10 cellular contexts compared by ENCODE assay signal in the genomic region with DNA sequence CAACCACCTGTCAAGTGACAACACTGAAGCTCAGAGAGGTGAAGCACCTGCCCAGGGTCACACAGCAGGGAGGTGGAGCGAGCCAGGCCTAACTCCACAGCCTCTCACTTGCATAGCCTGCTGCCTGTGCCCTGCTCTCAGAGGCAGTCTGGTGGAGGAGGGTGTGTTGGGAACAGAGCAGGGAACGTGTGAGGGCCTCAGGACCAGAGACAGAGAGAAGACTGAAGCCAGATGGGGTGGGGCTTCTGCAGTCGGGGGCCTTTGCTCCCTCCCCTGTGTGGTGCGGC.
DNase-seq lines count a peak whose midpoint lies in the region; ATAC-seq and TF ChIP-seq lines count a peak whose summit lies in the region.
"Had no signal": no experiment of that assay in that cellular context is flagged by ENCODE, and none has a peak within 500 bp of the region (broad histone marks: within the 10 kb centered on the region; RNA-seq: fewer than 3 reads in every experiment).

No MANE protein-coding gene starts in this region.

- H2BK5ac ChIP-seq in IMR-90 (ENCODE audit: low read depth, low read length, poor library complexity, severe bottlenecking): no peak overlapping the region

- H3K27me3 ChIP-seq in IMR-90 (ENCODE audit: control insufficient read depth, insufficient read depth, low read length): no peaks in the 10 kb centered on the region

- peak overlapping the region; percentile 28; the same call in 1 of the 2 replicates for H2AK5ac ChIP-seq in IMR-90 (ENCODE audit: low read depth, low read length)

- 0 out of 2 replicates have a peak overlapping the region, but pooled peaks have one; percentile 7 for H3K4ac ChIP-seq in IMR-90 (ENCODE audit: low read depth, low read length)

- H3K18ac ChIP-seq in IMR-90 (ENCODE audit: low read depth, low read length): no peak overlapping the region

- CTCF ChIA-PET in activated CD4-positive, alpha-beta T cell treated with anti-CD3 and anti-CD28 coated beads for 36 hours (lab: Charles Lee): interaction anchor here (0.6 to 3.6 kb wide), 20 partner anchors 9 to 409 kb away, joined by 3 to 45 read pairs (median 4); no protein-coding TSS in a partner anchor
- CTCF ChIA-PET in IMR-90 (lab: Yijun Ruan, JAX): interaction anchor here (1.1 to 2.9 kb wide), 8 partner anchors 8 to 286 kb away, joined by 3 to 16 read pairs (median 4); no protein-coding TSS in a partner anchor

- no peak overlapping the region for H3K4me3 ChIP-seq in IMR-90 (ENCODE audit: insufficient read depth, low read depth, low read length)
- H3K4me3 ChIP-seq in mucosa of descending colon: no peak overlapping the region

- no peak overlapping the region for H3K27ac Mint-ChIP-seq in activated CD4-positive, alpha-beta T cell treated with anti-CD3 and anti-CD28 coated beads for 36 hours
- no peak overlapping the region for H3K27ac Mint-ChIP-seq in activated CD4-positive, alpha-beta T cell treated with anti-CD3 and anti-CD28 coated beads, Interleukin-2, amount 10 ng/mL, durations not matched to agents 24 days and 14 days
- peak overlapping the region in 3 of 5 experiments; percentile 24 to 72 (median 58) for H3K27ac Mint-ChIP-seq in brain
- no peak overlapping the region for H3K27ac Mint-ChIP-seq in osteocyte (ENCODE audit: unreplicated experiment)
- H3K27ac Mint-ChIP-seq: nephron progenitor cell had no signal

- peak overlapping the region; percentile 19; the same call in 1 of the 2 replicates for H2BK120ac ChIP-seq in IMR-90 (ENCODE audit: low read depth, low read length)

- H3K79me1 ChIP-seq in IMR-90 (ENCODE audit: low read depth in 1 of 2, low read length in 2 of 2): no peaks in the 10 kb centered on the region

- H3K9me1 ChIP-seq in IMR-90 (ENCODE audit: insufficient read depth, low read length): peaks cover 6% of the 10 kb centered on the region

- H4K8ac ChIP-seq in IMR-90 (ENCODE audit: low read depth in 2 of 2, low read length in 2 of 2): no peak overlapping the region

- no peak for TF ChIP-seq CTCF in IMR-90 (conservative IDR thresholded peaks at IDR 0.05; ENCODE audit: low read depth, low read length)
- TF ChIP-seq CTCF in brain (conservative IDR thresholded peaks at IDR 0.05): no peak
- no peak for TF ChIP-seq CTCF in osteocyte (IDR thresholded peaks at IDR 0.05)
- TF ChIP-seq CTCF in mucosa of descending colon (IDR thresholded peaks at IDR 0.05): no peak

- H3K9me3 Mint-ChIP-seq in activated CD4-positive, alpha-beta T cell treated with anti-CD3 and anti-CD28 coated beads for 36 hours (ENCODE audit: low read depth): no peaks in the 10 kb centered on the region
- H3K9me3 Mint-ChIP-seq in activated CD4-positive, alpha-beta T cell treated with anti-CD3 and anti-CD28 coated beads, Interleukin-2, amount 10 ng/mL, durations not matched to agents 24 days and 14 days: no peaks in the 10 kb centered on the region
- H3K9me3 Mint-ChIP-seq in brain (peaks cover 0 to 8% (median 0%) of the 10 kb centered on the region in 5 experiments), osteocyte (ENCODE audit: unreplicated experiment) (no peaks in the 10 kb centered on the region)
- H3K9me3 Mint-ChIP-seq: nephron progenitor cell had no signal

- H3K56ac ChIP-seq in IMR-90 (ENCODE audit: extremely low read depth, insufficient read depth, low read length): no peak overlapping the region

- no peaks in the 10 kb centered on the region for H3K9me3 ChIP-seq in IMR-90 (ENCODE audit: control insufficient read depth, insufficient read depth, low read length)
- H3K9me3 ChIP-seq in mucosa of descending colon: no peaks in the 10 kb centered on the region

- H4K5ac ChIP-seq in IMR-90 (ENCODE audit: low read depth, low read length): no peak overlapping the region

- ATAC-seq in activated CD4-positive, alpha-beta T cell treated with anti-CD3 and anti-CD28 coated beads for 36 hours: peak; percentile 20
- ATAC-seq in IMR-90 (ENCODE audit: low read depth) (peak; percentile 25), mucosa of descending colon (no peak)

- H3K36me3 ChIP-seq in IMR-90 (ENCODE audit: control insufficient read depth, insufficient read depth, low read length) (no peaks in the 10 kb centered on the region), mucosa of descending colon (ENCODE audit: low read depth) (no peaks in the 10 kb centered on the region)

- no peak overlapping the region for H3K9ac ChIP-seq in IMR-90 (ENCODE audit: low read depth, low read length)

- no peak overlapping the region for H3K4me3 Mint-ChIP-seq in activated CD4-positive, alpha-beta T cell treated with anti-CD3 and anti-CD28 coated beads for 36 hours
- no peak overlapping the region for H3K4me3 Mint-ChIP-seq in activated CD4-positive, alpha-beta T cell treated with anti-CD3 and anti-CD28 coated beads, Interleukin-2, amount 10 ng/mL, durations not matched to agents 24 days and 14 days
- H3K4me3 Mint-ChIP-seq in brain (no peak overlapping the region), osteocyte (ENCODE audit: unreplicated experiment) (no peak overlapping the region)
- H3K4me3 Mint-ChIP-seq: nephron progenitor cell had no signal

- no CpG with 5 or more reads among the region's 4 CpGs for WGBS in IMR-90 (ENCODE audit: extremely low coverage in 2 of 2, insufficient read length in 1 of 2), 2 experiments

- H3K36me3 Mint-ChIP-seq in activated CD4-positive, alpha-beta T cell treated with anti-CD3 and anti-CD28 coated beads for 36 hours (ENCODE audit: low read depth): no peaks in the 10 kb centered on the region
- no peaks in the 10 kb centered on the region for H3K36me3 Mint-ChIP-seq in activated CD4-positive, alpha-beta T cell treated with anti-CD3 and anti-CD28 coated beads, Interleukin-2, amount 10 ng/mL, durations not matched to agents 24 days and 14 days (ENCODE audit: low read depth)
- H3K36me3 Mint-ChIP-seq in brain (no peaks in the 10 kb centered on the region), osteocyte (ENCODE audit: unreplicated experiment) (no peaks in the 10 kb centered on the region)

- H3K27ac ChIP-seq in IMR-90 (ENCODE audit: insufficient read depth, low read length): no peak overlapping the region

- BruUV-seq in IMR-90 (replicated peaks; lab: Mats Ljungman, UMichigan): no TSS peak

- H2BK20ac ChIP-seq in IMR-90 (ENCODE audit: low read depth, low read length): no peak overlapping the region

- peaks cover 6% of the 10 kb centered on the region for H3K27me3 Mint-ChIP-seq in activated CD4-positive, alpha-beta T cell treated with anti-CD3 and anti-CD28 coated beads for 36 hours
- H3K27me3 Mint-ChIP-seq in activated CD4-positive, alpha-beta T cell treated with anti-CD3 and anti-CD28 coated beads, Interleukin-2, amount 10 ng/mL, durations not matched to agents 24 days and 14 days: no peaks in the 10 kb centered on the region
- H3K27me3 Mint-ChIP-seq in brain: peaks cover 3% of the 10 kb centered on the region
- H3K27me3 Mint-ChIP-seq in osteocyte (ENCODE audit: unreplicated experiment): no peaks in the 10 kb centered on the region

- no peak overlapping the region for H3K14ac ChIP-seq in IMR-90 (replicated peaks; ENCODE audit: low read depth, low read length)

- peak overlapping the region; percentile 66 for H2AFZ ChIP-seq in IMR-90 (replicated peaks; ENCODE audit: low read length, poor library complexity)

- no peak for TF ChIP-seq POLR2A in IMR-90 (IDR thresholded peaks at IDR 0.05; ENCODE audit: low read depth, low read length)

- peaks cover 5% of the 10 kb centered on the region for H3K4me1 Mint-ChIP-seq in activated CD4-positive, alpha-beta T cell treated with anti-CD3 and anti-CD28 coated beads for 36 hours
- H3K4me1 Mint-ChIP-seq in activated CD4-positive, alpha-beta T cell treated with anti-CD3 and anti-CD28 coated beads, Interleukin-2, amount 10 ng/mL, durations not matched to agents 24 days and 14 days: no peaks in the 10 kb centered on the region
- peaks cover 8% of the 10 kb centered on the region for H3K4me1 Mint-ChIP-seq in brain
- H3K4me1 Mint-ChIP-seq in osteocyte (ENCODE audit: unreplicated experiment): no peaks in the 10 kb centered on the region

- H3K4me1 ChIP-seq in IMR-90 (ENCODE audit: control insufficient read depth, insufficient read depth, low read length): peaks cover 4% of the 10 kb centered on the region; the same call in 1 of the 2 replicates
- no peaks in the 10 kb centered on the region for H3K4me1 ChIP-seq in mucosa of descending colon (ENCODE audit: low read depth)

- no peak overlapping the region for H2AK9ac ChIP-seq in IMR-90 (replicated peaks; ENCODE audit: low read depth, low read length, poor library complexity)

- POLR2A ChIA-PET in activated CD4-positive, alpha-beta T cell treated with anti-CD3 and anti-CD28 coated beads for 36 hours (lab: Charles Lee): no interaction called here
- POLR2A ChIA-PET in IMR-90 (lab: Charles Lee; ENCODE audit: unreplicated experiment): no interaction called here

- H3K23ac ChIP-seq in IMR-90 (ENCODE audit: low read depth, low read length): no peak overlapping the region

- H2BK15ac ChIP-seq in IMR-90 (ENCODE audit: low read depth, low read length): no peak overlapping the region

- intact Hi-C loops in activated CD4-positive, alpha-beta T cell treated with anti-CD3 and anti-CD28 coated beads for 36 hours (cut with DNase I, micrococcal nuclease): loop anchor here in 1 of 2 experiments (1.0 kb wide), 1 partner anchor 315 kb away; no protein-coding TSS in a partner anchor
- intact Hi-C loops in activated CD4-positive, alpha-beta T cell treated with anti-CD3 and anti-CD28 coated beads, Interleukin-2, amount 10 ng/mL, durations not matched to agents 24 days and 14 days (cut with micrococcal nuclease): loop anchor here (2.0 kb wide), 1 partner anchor 22 kb away; no protein-coding TSS in a partner anchor
- intact Hi-C loops in IMR-90 (cut with micrococcal nuclease): loop anchor here (2.0 kb wide), 1 partner anchor 22 kb away; no protein-coding TSS in a partner anchor
- intact Hi-C loops in mucosa of descending colon (cut with DNase I, micrococcal nuclease): loop anchor here in 1 of 2 donors (10.0 kb wide), 1 partner anchor 290 kb away; no protein-coding TSS in a partner anchor

- no peak for DNase-seq in activated CD4-positive, alpha-beta T cell treated with anti-CD3 and anti-CD28 coated beads for 36 hours
- DNase-seq in activated CD4-positive, alpha-beta T cell treated with anti-CD3 and anti-CD28 coated beads, Interleukin-2, amount 10 ng/mL, durations not matched to agents 24 days and 14 days: no peak
- DNase-seq in IMR-90 (no peak), osteocyte (ENCODE audit: extremely low spot score, unreplicated experiment) (peak; percentile 75), ACHN (no peak), mucosa of descending colon (no peak), putamen (ENCODE audit: low spot score) (no peak)
- DNase-seq: amniotic stem cell had no signal

- no peaks in the 10 kb centered on the region for H4K20me1 ChIP-seq in IMR-90 (ENCODE audit: insufficient read depth, low read length)

- no peak for TF ChIP-seq RAD21 in IMR-90 (IDR thresholded peaks at IDR 0.05; ENCODE audit: low read length)

- dilution Hi-C loops in IMR-90 (cut with HindIII; ENCODE audit: low sequenced_read_pairs, unreplicated experiment): no loop called here

- H4K91ac ChIP-seq in IMR-90 (ENCODE audit: insufficient read depth, low read depth, low read length): no peak overlapping the region

- in situ Hi-C loops in IMR-90 (cut with MboI; ENCODE audit: low sequenced_read_pairs): loop anchor here (10.0 kb wide), 1 partner anchor 280 kb away; a partner anchor contains a TSS
- in situ Hi-C loops in ACHN (cut with HindIII; ENCODE audit: low pct_ligation_motif_present, low pct_unique_long_range_greater_than_20kb, low sequenced_read_pairs): no loop called here

- no peak overlapping the region for H3K4me2 ChIP-seq in IMR-90 (ENCODE audit: low read depth, low read length)

Comparison
In these comparisons a context has a peak if more than half of its experiments do, and no peak if none do; other contexts are left out.
1. H3K27ac Mint-ChIP-seq: peak in brain (3 of 5); none in activated CD4-positive, alpha-beta T cell treated with anti-CD3 and anti-CD28 coated beads for 36 hours (single experiment), activated CD4-positive, alpha-beta T cell treated with anti-CD3 and anti-CD28 coated beads, Interleukin-2, amount 10 ng/mL, durations not matched to agents 24 days and 14 days (single experiment) and osteocyte (single experiment).